In genomic region chr12:63880742-63881141, GRCh38 we compare ENCODE assay signal across 18 cellular contexts. TPM values are rescaled to one million over a fixed set of nuclear protein-coding genes. Genes with fewer than 3 reads are reported as not detected.
"Had no signal": no experiment of that assay in that cellular context is flagged by ENCODE, and none has a peak within 500 bp of the region (broad histone marks: within the 10 kb centered on the region; RNA-seq: fewer than 3 reads in every experiment).

No MANE protein-coding gene starts in this region.

- H3K4me1 Mint-ChIP-seq: IgD-negative memory B cell had no signal

- H3K27me3 Mint-ChIP-seq: IgD-negative memory B cell had no signal

- H3K4me3 Mint-ChIP-seq: IgD-negative memory B cell had no signal

- H3K36me3 Mint-ChIP-seq: IgD-negative memory B cell had no signal

- H3K27ac Mint-ChIP-seq: IgD-negative memory B cell had no signal

- DNase-seq: Kasumi-1, MM.1S, NCI-H1092 treated with DMSO at 0.1 percent for 48 hours, NCI-H1436, NCI-H187, NCI-H2029, NCI-H2081 treated with DMSO at 0.1 percent for 48 hours, NCI-H2227 treated with DMSO at 0.1 percent for 48 hours, NCI-H524, NCI-H526 treated with DMSO at 0.1 percent for 48 hours, SIG-M5 had no signal

- H3K9me3 ChIP-seq: SJSA1 had no signal

- H3K27me3 ChIP-seq: SJSA1 had no signal

- H3K4me3 ChIP-seq: K562, SJSA1, SK-N-MC had no signal

- ATAC-seq: K562 had no signal

- H3K27ac ChIP-seq: HL-60, KMS-11, RWPE1, SJSA1, SK-N-MC had no signal

RNA-seq across cellular contexts. Expression of gene SRGAP1, which starts 36.2 kb away (rescaled TPM):
- polyA plus RNA-seq: IgD-negative memory B cell had no signal
